ENCODE assay signal across 15 cellular contexts in the genomic region with DNA sequence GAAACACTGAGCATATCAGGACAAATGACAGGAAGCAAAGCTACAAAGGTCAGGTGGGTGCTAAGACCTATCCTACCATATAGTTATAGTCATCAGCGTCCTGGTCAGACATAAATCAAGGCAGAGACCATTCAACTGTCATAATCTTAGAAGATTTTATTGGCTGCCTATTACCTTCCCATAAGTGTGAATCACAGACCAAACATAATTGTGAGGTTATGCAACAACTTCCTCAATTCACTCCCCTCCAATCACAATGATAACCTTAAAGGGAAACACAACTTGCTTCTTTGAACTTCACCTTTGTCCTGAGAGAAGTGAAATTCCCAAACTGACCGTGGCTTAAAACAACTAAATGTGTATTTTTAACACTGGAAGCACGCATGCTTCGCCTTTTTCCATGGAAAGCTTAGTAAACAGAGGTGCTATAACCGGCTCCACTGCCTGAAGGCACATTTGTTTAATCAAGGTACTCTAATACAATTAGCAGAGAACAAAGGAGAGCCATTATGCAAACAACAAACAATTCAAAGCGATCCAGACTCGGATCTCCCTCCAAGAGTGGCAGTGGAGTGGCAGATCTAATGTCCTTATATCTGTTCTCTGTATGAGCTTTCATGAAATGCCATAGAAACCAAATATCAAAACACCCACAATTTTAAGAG.
DNase-seq lines count a peak whose midpoint lies in the region; ATAC-seq, FAIRE-seq and TF ChIP-seq lines count a peak whose summit lies in the region.
"Had no signal": no experiment of that assay in that cellular context is flagged by ENCODE, and none has a peak within 500 bp of the region (broad histone marks: within the 10 kb centered on the region; RNA-seq: fewer than 3 reads in every experiment).

No MANE protein-coding gene starts in this region.

- H2AFZ ChIP-seq in osteoblast (ENCODE audit: low read length) = no peak overlapping the region

- TF ChIP-seq POLR2A in NB4 (IDR thresholded peaks at IDR 0.05; ENCODE audit: extremely low read depth, insufficient read length) = no peak

- no peaks in the 10 kb centered on the region for H3K9me3 ChIP-seq in osteoblast (ENCODE audit: low read depth, low read length)
- H3K9me3 ChIP-seq: sigmoid colon had no signal

- ATAC-seq in left colon (peak; percentile 93), GM18502 (IDR thresholded peaks at IDR 0.05; ENCODE audit: poor library complexity, unreplicated experiment) (no peak)
- ATAC-seq: activated CD4-positive, CD25-positive, alpha-beta regulatory T cell treated with anti-CD3 and anti-CD28 coated beads, Interleukin-2, amount 50 U/mL, for 24 hours; left cardiac atrium had no signal

- FAIRE-seq in frontal cortex (lab: Jason Lieb, UNC) = no peak
- FAIRE-seq: HTR-8/SVneo had no signal

- no peaks in the 10 kb centered on the region for H3K27me3 ChIP-seq in osteoblast (ENCODE audit: insufficient read depth, low read length)
- H3K27me3 ChIP-seq: sigmoid colon had no signal

- intact Hi-C loops in left colon (cut with DNase I, micrococcal nuclease) = no loop called here

- no peaks in the 10 kb centered on the region for H4K20me1 ChIP-seq in osteoblast (ENCODE audit: insufficient read depth, low read length)

- H3K27ac ChIP-seq in osteoblast (ENCODE audit: low read depth, low read length) = no peak overlapping the region
- H3K27ac ChIP-seq: sigmoid colon had no signal

- DNase-seq in DMS153 treated with DMSO at 0.1 percent for 48 hours (lab: John Stamatoyannopoulos, UW; ENCODE audit: unreplicated experiment) (peak; percentile 80), NB4 (ENCODE audit: low read depth) (peak; percentile 36), OCI-M1 (lab: John Stamatoyannopoulos, UW) (peak; percentile 13), left colon (no peak), frontal cortex (ENCODE audit: low spot score in 2 of 2) (no peak), osteoblast (ENCODE audit: insufficient read length, low spot score, missing footprints) (no peak), activated gamma-delta T cell (lab: John Stamatoyannopoulos, UW) (no peak)
- DNase-seq: CD4-positive, alpha-beta T cell; left cardiac atrium; NCI-H2227 treated with DMSO at 0.1 percent for 48 hours; sigmoid colon; stimulated activated CD4-positive, alpha-beta T cell treated with anti-CD3 and anti-CD28 coated beads, Interleukin-1b, Interleukin-23, amount 100 ng/mL, for 48 hours had no signal

- H3K4me1 ChIP-seq in osteoblast (ENCODE audit: insufficient read depth, low read length) = no peaks in the 10 kb centered on the region
- H3K4me1 ChIP-seq: sigmoid colon had no signal

- H3K79me2 ChIP-seq in osteoblast (ENCODE audit: insufficient read depth, low read length) = no peaks in the 10 kb centered on the region

- TF ChIP-seq CTCF in NB4 (IDR thresholded peaks at IDR 0.05; ENCODE audit: low read depth, low read length) (no peak), osteoblast (IDR thresholded peaks at IDR 0.05; ENCODE audit: extremely low read depth, low read depth, low read length) (no peak)

- H3K4me2 ChIP-seq in osteoblast (ENCODE audit: insufficient read depth, low read length) = no peak overlapping the region

- H3K36me3 ChIP-seq in osteoblast (ENCODE audit: insufficient read depth, low read length) = no peaks in the 10 kb centered on the region
- H3K36me3 ChIP-seq: sigmoid colon had no signal

- H3K4me3 ChIP-seq in NB4 (ENCODE audit: low read depth, low read length) (no peak overlapping the region), osteoblast (ENCODE audit: insufficient read depth, low read length) (no peak overlapping the region)
- H3K4me3 ChIP-seq: sigmoid colon had no signal

Comparison
In these comparisons a context has a peak if more than half of its experiments do, and no peak if none do; other contexts are left out.
1. DNase-seq: peak in DMS153 treated with DMSO at 0.1 percent for 48 hours (single experiment), NB4 (single experiment) and OCI-M1 (single experiment); none in left colon (0 of 2), frontal cortex (0 of 2), osteoblast (single experiment) and activated gamma-delta T cell (single experiment).